27 cellular contexts compared by ENCODE assay signal in genomic region chr22:25692965-25693565, GRCh38. TPM values are rescaled to one million over a fixed set of nuclear protein-coding genes. Genes with fewer than 3 reads are reported as not detected.
"Had no signal": no experiment of that assay in that cellular context is flagged by ENCODE, and none has a peak within 500 bp of the region (broad histone marks: within the 10 kb centered on the region; RNA-seq: fewer than 3 reads in every experiment).

No MANE protein-coding gene starts in this region.

- H3K9me3 ChIP-seq: left lung, neutrophil, ovary, prostate gland, right atrium auricular region, testis had no signal

- DNase-seq: activated CD4-positive, alpha-beta T cell treated with anti-CD3 and anti-CD28 coated beads for 1 hour; activated CD4-positive, alpha-beta T cell treated with anti-CD3 and anti-CD28 coated beads, Interleukin-2, amount 50 U/mL, for 1 hour; activated naive CD4-positive, alpha-beta T cell treated with Interleukin-2 at 50 U/mL for 16 hours; activated naive CD8-positive, alpha-beta T cell treated with anti-CD3 and anti-CD28 coated beads, Interleukin-2, amount 10 ng/mL, durations not matched to agents 7 days and 5 days; activated T-cell treated with anti-CD3 and anti-CD28 coated beads, Interleukin-2, amount 50 U/mL, for 24 hours; amniotic stem cell; cerebellar nuclear complex; immature natural killer cell; kidney glomerular epithelial cell; left lung; ovary; stimulated activated CD4-positive, alpha-beta T cell treated with anti-CD3 and anti-CD28 coated beads, Interleukin-12 subunit alpha, Interleukin-12 subunit beta, amount 100 ng/mL, for 4 hours; stimulated activated CD4-positive, alpha-beta T cell treated with anti-CD3 and anti-CD28 coated beads, Interleukin-4, amount 100 ng/mL, for 4 hours; T-helper 1 cell; testis; WERI-Rb-1 had no signal

- H3K4me1 Mint-ChIP-seq: activated T-helper 17 cell treated with anti-CD3 and anti-CD28 coated beads, Interleukin-2, amount 50 U/mL, for 72 hours; immature natural killer cell had no signal

- H3K9me3 Mint-ChIP-seq: activated naive CD8-positive, alpha-beta T cell treated with anti-CD3 and anti-CD28 coated beads, Interleukin-2, amount 10 ng/mL, durations not matched to agents 7 days and 5 days; activated T-cell treated with anti-CD3 and anti-CD28 coated beads, Interleukin-2, amount 50 U/mL, for 24 hours; activated T-helper 17 cell treated with anti-CD3 and anti-CD28 coated beads, Interleukin-2, amount 50 U/mL, for 72 hours; immature natural killer cell; natural killer cell treated with Interleukin-12 subunit alpha and Interleukin-12 subunit beta and Interleukin-15 and Interleukin-18, amount 100 ng/mL, for 72 hours; stimulated activated naive CD8-positive, alpha-beta T cell treated with anti-CD3 and anti-CD28 coated beads, Interleukin-15, Interleukin-2, amounts not matched to agents 100 ng/mL and 50 ng/mL, for 24 hours; type B pancreatic cell had no signal

- H3K27me3 ChIP-seq: left lung, neutrophil, ovary, right atrium auricular region, testis had no signal

- H3K4me3 ChIP-seq: coronary artery, left lung, ovary, prostate gland, right atrium auricular region, testis had no signal

- H3K4me1 ChIP-seq: prostate gland, testis had no signal

- H3K27me3 Mint-ChIP-seq: activated naive CD8-positive, alpha-beta T cell treated with anti-CD3 and anti-CD28 coated beads, Interleukin-2, amount 10 ng/mL, durations not matched to agents 7 days and 5 days; activated T-cell treated with anti-CD3 and anti-CD28 coated beads, Interleukin-2, amount 50 U/mL, for 24 hours; stimulated activated naive CD8-positive, alpha-beta T cell treated with anti-CD3 and anti-CD28 coated beads, Interleukin-15, Interleukin-2, amounts not matched to agents 100 ng/mL and 50 ng/mL, for 24 hours; type B pancreatic cell had no signal

- H3K27ac Mint-ChIP-seq: activated naive CD8-positive, alpha-beta T cell treated with anti-CD3 and anti-CD28 coated beads, Interleukin-2, amount 10 ng/mL, durations not matched to agents 7 days and 5 days; activated T-cell treated with anti-CD3 and anti-CD28 coated beads, Interleukin-2, amount 50 U/mL, for 24 hours; activated T-helper 17 cell treated with anti-CD3 and anti-CD28 coated beads, Interleukin-2, amount 50 U/mL, for 72 hours; immature natural killer cell; natural killer cell treated with Interleukin-12 subunit alpha and Interleukin-12 subunit beta and Interleukin-15 and Interleukin-18, amount 100 ng/mL, for 72 hours; stimulated activated naive CD8-positive, alpha-beta T cell treated with anti-CD3 and anti-CD28 coated beads, Interleukin-15, Interleukin-2, amounts not matched to agents 100 ng/mL and 50 ng/mL, for 24 hours; type B pancreatic cell had no signal

- H3K4me3 Mint-ChIP-seq: activated naive CD8-positive, alpha-beta T cell treated with anti-CD3 and anti-CD28 coated beads, Interleukin-2, amount 10 ng/mL, durations not matched to agents 7 days and 5 days; activated T-cell treated with anti-CD3 and anti-CD28 coated beads, Interleukin-2, amount 50 U/mL, for 24 hours; activated T-helper 17 cell treated with anti-CD3 and anti-CD28 coated beads, Interleukin-2, amount 50 U/mL, for 72 hours; immature natural killer cell; natural killer cell treated with Interleukin-12 subunit alpha and Interleukin-12 subunit beta and Interleukin-15 and Interleukin-18, amount 100 ng/mL, for 72 hours; stimulated activated naive CD8-positive, alpha-beta T cell treated with anti-CD3 and anti-CD28 coated beads, Interleukin-15, Interleukin-2, amounts not matched to agents 100 ng/mL and 50 ng/mL, for 24 hours; type B pancreatic cell had no signal

- H3K27ac ChIP-seq: left lung, neutrophil, ovary, prostate gland, right atrium auricular region, testis, WERI-Rb-1 had no signal

- ATAC-seq: activated T-helper 17 cell treated with anti-CD3 and anti-CD28 coated beads, Interleukin-2, amount 50 U/mL, for 72 hours; left lung; natural killer cell treated with Interleukin-12 subunit alpha and Interleukin-12 subunit beta and Interleukin-15 and Interleukin-18, amount 100 ng/mL, for 72 hours had no signal

- H3K36me3 ChIP-seq: ovary, prostate gland, right atrium auricular region had no signal

RNA-seq across cellular contexts. Expression of gene MYO18B, which starts 48.9 kb away (rescaled TPM):
- total RNA-seq: bronchial epithelial cell, epithelial cell of proximal tubule, lung microvascular endothelial cell had no signal
- polyA plus RNA-seq: immature natural killer cell had no signal
